In genomic region chr19:8641908-8642547, GRCh38 we compare ENCODE assay signal across 8 cellular contexts. TPM values are rescaled to one million over a fixed set of nuclear protein-coding genes. Genes with fewer than 3 reads are reported as not detected.
DNase-seq lines count a peak whose midpoint lies in the region; ATAC-seq and TF ChIP-seq lines count a peak whose summit lies in the region.

No MANE protein-coding gene starts in this region.

- H3K36me3 Mint-ChIP-seq in activated CD4-positive, alpha-beta T cell treated with anti-CD3 and anti-CD28 coated beads, Interleukin-2, amount 10 ng/mL, durations not matched to agents 7 days and 5 days (ENCODE audit: low read depth): no peaks in the 10 kb centered on the region
- peaks cover 2% of the 10 kb centered on the region for H3K36me3 Mint-ChIP-seq in central memory CD8-positive, alpha-beta T cell (ENCODE audit: insufficient read depth)

- WGBS in aorta, 2 donors: 49 to 50% methylated on average over 4 of the region's 4 CpGs

- peak; percentile 36 for ATAC-seq in central memory CD8-positive, alpha-beta T cell (replicated peaks; ENCODE audit: extremely low read depth, poor library complexity, severe bottlenecking)
- ATAC-seq in mucosa of descending colon (peak; percentile 48), HG02798 (IDR thresholded peaks at IDR 0.05; ENCODE audit: poor library complexity, unreplicated experiment) (no peak), aorta (ENCODE audit: low FRiP score) (no peak), GM21825 (IDR thresholded peaks at IDR 0.05; ENCODE audit: unreplicated experiment) (no peak)

- H3K4me1 ChIP-seq in mucosa of descending colon (ENCODE audit: low read depth): no peaks in the 10 kb centered on the region
- no peaks in the 10 kb centered on the region for H3K4me1 ChIP-seq in aorta (ENCODE audit: control insufficient read depth in 1 of 2, insufficient read depth in 2 of 2, low read length in 2 of 2)

- intact Hi-C loops in mucosa of descending colon (cut with DNase I, micrococcal nuclease) (no loop called here), aorta (cut with DNase I) (loop anchor here (1.0 to 5.0 kb wide), 3 partner anchors 27 to 61 kb away; no protein-coding TSS in a partner anchor)

- POLR2A ChIA-PET in activated CD4-positive, alpha-beta T cell treated with anti-CD3 and anti-CD28 coated beads, Interleukin-2, amount 10 ng/mL, durations not matched to agents 7 days and 5 days (lab: Charles Lee): no interaction called here

- H3K27me3 ChIP-seq in aorta (ENCODE audit: control insufficient read depth in 1 of 2, insufficient read depth in 2 of 2, low read length in 1 of 2): no peaks in the 10 kb centered on the region

- no peak overlapping the region for H3K27ac ChIP-seq in aorta (ENCODE audit: low read depth in 1 of 2, low read length in 2 of 2)

- CTCF ChIA-PET in activated CD4-positive, alpha-beta T cell treated with anti-CD3 and anti-CD28 coated beads, Interleukin-2, amount 10 ng/mL, durations not matched to agents 7 days and 5 days (lab: Charles Lee): interaction anchor here (0.6 to 1.9 kb wide), 7 partner anchors 9 to 52 kb away, joined by 3 to 8 read pairs (median 4); no protein-coding TSS in a partner anchor

- no peak overlapping the region for H3K27ac Mint-ChIP-seq in activated CD4-positive, alpha-beta T cell treated with anti-CD3 and anti-CD28 coated beads, Interleukin-2, amount 10 ng/mL, durations not matched to agents 7 days and 5 days
- no peak overlapping the region for H3K27ac Mint-ChIP-seq in central memory CD8-positive, alpha-beta T cell (ENCODE audit: low read depth)

- TF ChIP-seq CTCF in mucosa of descending colon (IDR thresholded peaks at IDR 0.05): peak; percentile 15

- H3K4me3 ChIP-seq in mucosa of descending colon (no peak overlapping the region), aorta (ENCODE audit: low read length in 2 of 2) (no peak overlapping the region)

- H3K36me3 ChIP-seq in mucosa of descending colon (ENCODE audit: low read depth) (no peaks in the 10 kb centered on the region), aorta (ENCODE audit: control insufficient read depth in 1 of 2, insufficient read depth in 2 of 2, low read length in 1 of 2) (no peaks in the 10 kb centered on the region)

- DNase-seq in activated CD4-positive, alpha-beta T cell treated with anti-CD3 and anti-CD28 coated beads, Interleukin-2, amount 10 ng/mL, durations not matched to agents 7 days and 5 days: peak; percentile 47
- DNase-seq in activated CD4-positive, alpha-beta T cell treated with anti-CD3 and anti-CD28 coated beads, Interleukin-2, amount 50 U/mL, for 4 hours: no peak
- peak; percentile 14 for DNase-seq in NCI-H1694 treated with DMSO at 0.1 percent for 48 hours (lab: John Stamatoyannopoulos, UW)
- peak in 1 of 2 donors; percentile 18 for DNase-seq in central memory CD8-positive, alpha-beta T cell (ENCODE audit: low spot score in 2 of 2)
- DNase-seq in mucosa of descending colon: peak in 1 of 3 donors; percentile 40
- DNase-seq in aorta: no peak

- H3K4me3 Mint-ChIP-seq in activated CD4-positive, alpha-beta T cell treated with anti-CD3 and anti-CD28 coated beads, Interleukin-2, amount 10 ng/mL, durations not matched to agents 7 days and 5 days: no peak overlapping the region
- no peak overlapping the region for H3K4me3 Mint-ChIP-seq in central memory CD8-positive, alpha-beta T cell

- no peaks in the 10 kb centered on the region for H3K9me3 ChIP-seq in mucosa of descending colon
- H3K9me3 ChIP-seq in aorta (ENCODE audit: control insufficient read depth, low read length): no peaks in the 10 kb centered on the region

- peaks cover 29% of the 10 kb centered on the region for H3K27me3 Mint-ChIP-seq in activated CD4-positive, alpha-beta T cell treated with anti-CD3 and anti-CD28 coated beads, Interleukin-2, amount 10 ng/mL, durations not matched to agents 7 days and 5 days
- H3K27me3 Mint-ChIP-seq in central memory CD8-positive, alpha-beta T cell: peaks cover 34% of the 10 kb centered on the region

- peaks cover 7% of the 10 kb centered on the region for H3K9me3 Mint-ChIP-seq in activated CD4-positive, alpha-beta T cell treated with anti-CD3 and anti-CD28 coated beads, Interleukin-2, amount 10 ng/mL, durations not matched to agents 7 days and 5 days
- H3K9me3 Mint-ChIP-seq in central memory CD8-positive, alpha-beta T cell: no peaks in the 10 kb centered on the region

- peaks cover 5% of the 10 kb centered on the region for H3K4me1 Mint-ChIP-seq in activated CD4-positive, alpha-beta T cell treated with anti-CD3 and anti-CD28 coated beads, Interleukin-2, amount 10 ng/mL, durations not matched to agents 7 days and 5 days
- H3K4me1 Mint-ChIP-seq in central memory CD8-positive, alpha-beta T cell: peaks cover 4% of the 10 kb centered on the region

RNA-seq across cellular contexts. Expression of gene NFILZ, which starts 11.6 kb away (rescaled TPM):
- total RNA-seq in activated CD4-positive, alpha-beta T cell treated with anti-CD3 and anti-CD28 coated beads, Interleukin-2, amount 10 ng/mL, durations not matched to agents 7 days and 5 days: not detected
- total RNA-seq in mucosa of descending colon: not detected
- not detected for total RNA-seq in aorta
- not detected for polyA plus RNA-seq in aorta

RNA-seq across cellular contexts. Expression of gene ADAMTS10, which starts 31.5 kb away (rescaled TPM):
- total RNA-seq in activated CD4-positive, alpha-beta T cell treated with anti-CD3 and anti-CD28 coated beads, Interleukin-2, amount 10 ng/mL, durations not matched to agents 7 days and 5 days: 10 to 100 TPM; 10.6 to 15.3 TPM
- 10 to 100 TPM in 1 of 3 donors, 1 to 10 TPM in 2; 4.6 to 23.5 (median 7.1) TPM for total RNA-seq in mucosa of descending colon
- total RNA-seq in aorta: 100 to 1,000 TPM in 1 of 2 donors, 10 to 100 TPM in 1; 58.1 to 188 TPM
- 100 to 1,000 TPM in 1 of 2 donors, 10 to 100 TPM in 1; 18.8 to 264 TPM for polyA plus RNA-seq in aorta

RNA-seq across cellular contexts. Expression of gene ACTL9, which starts 56.6 kb away (rescaled TPM):
- total RNA-seq in activated CD4-positive, alpha-beta T cell treated with anti-CD3 and anti-CD28 coated beads, Interleukin-2, amount 10 ng/mL, durations not matched to agents 7 days and 5 days: not detected
- total RNA-seq in mucosa of descending colon: not detected
- not detected for total RNA-seq in aorta
- polyA plus RNA-seq in aorta: not detected

Comparison
In these comparisons a context has a peak if more than half of its experiments do, and no peak if none do; other contexts are left out.
1. DNase-seq: peak in activated CD4-positive, alpha-beta T cell treated with anti-CD3 and anti-CD28 coated beads, Interleukin-2, amount 10 ng/mL, durations not matched to agents 7 days and 5 days (single experiment) and NCI-H1694 treated with DMSO at 0.1 percent for 48 hours (single experiment); none in activated CD4-positive, alpha-beta T cell treated with anti-CD3 and anti-CD28 coated beads, Interleukin-2, amount 50 U/mL, for 4 hours (0 of 2) and aorta (0 of 2).
2. ATAC-seq: peak in central memory CD8-positive, alpha-beta T cell (single experiment) and mucosa of descending colon (single experiment); none in HG02798 (single experiment), aorta (single experiment) and GM21825 (single experiment).
3. intact Hi-C loops: an anchor here in aorta (1.0 to 5.0 kb wide); none called in mucosa of descending colon.